ENCODE assay signal across 7 cellular contexts in genomic region chr5:130897537-130898195, GRCh38.
DNase-seq lines count a peak whose midpoint lies in the region; ATAC-seq and TF ChIP-seq lines count a peak whose summit lies in the region.
"Not testable (repeated sequence)": the region's sequence is repeated elsewhere in the genome, so short reads cannot be mapped to it uniquely, and the experiment has no call there.

No MANE protein-coding gene starts in this region.

- H3K36me3 ChIP-seq in GM23338 (ENCODE audit: insufficient read depth) = not testable (repeated sequence)

- H3K27me3 Mint-ChIP-seq in GM23338 (ENCODE audit: insufficient read depth, low read depth, poor library complexity); neural crest cell (ENCODE audit: low read depth): not testable (repeated sequence)

- not testable (repeated sequence) for H3K9me2 ChIP-seq in GM23338 (ENCODE audit: insufficient read depth)

- not testable (repeated sequence) for H3K27me3 ChIP-seq in GM23338 (ENCODE audit: insufficient read depth)

- H3F3A ChIP-seq in GM23338 (replicated peaks; ENCODE audit: low read depth) = not testable (repeated sequence)

- not testable (repeated sequence) for TF ChIP-seq CTCF in GM23338 (conservative IDR thresholded peaks at IDR 0.05; ENCODE audit: low read depth in 2 of 2); neural crest cell (conservative IDR thresholded peaks at IDR 0.05)

- DNase-seq in GM23338 (ENCODE audit: low spot score) (peak; percentile 53), NCI-H1105 treated with DMSO at 0.1 percent for 48 hours (lab: John Stamatoyannopoulos, UW) (peak; percentile 58), NCI-H2171 (lab: John Stamatoyannopoulos, UW) (peak; percentile 31), NCI-H82 (lab: John Stamatoyannopoulos, UW) (peak; percentile 73)
- not testable (repeated sequence) for DNase-seq in neural crest cell (ENCODE audit: low read depth, low spot score)

- H3K36me3 Mint-ChIP-seq in GM23338 (ENCODE audit: low read depth) (peaks cover 15% of the 10 kb centered on the region), neural crest cell (ENCODE audit: low read depth) (peaks cover 15% of the 10 kb centered on the region)

- H3K9me3 Mint-ChIP-seq in GM23338 = peaks cover 26% of the 10 kb centered on the region
- peaks cover 16% of the 10 kb centered on the region for H3K9me3 Mint-ChIP-seq in neural crest cell

- H3K4me1 ChIP-seq in GM23338 (ENCODE audit: insufficient read depth) = not testable (repeated sequence)

- H3K4me3 Mint-ChIP-seq in GM23338 = peak overlapping the region; percentile 8; the same call in 1 of the 3 replicates
- peak overlapping the region; percentile 69 for H3K4me3 Mint-ChIP-seq in neural crest cell

- 0 out of 2 replicates have a peak overlapping the region, but pooled peaks have one; percentile 52 for H2AFZ ChIP-seq in GM23338

- not testable (repeated sequence) for ATAC-seq in GM23338
- ATAC-seq in SK-N-SH treated with all-trans-retinoic acid at 6 μM for 48 hours (peak; percentile 82), esophagus mucosa (peak; percentile 98)

- H3K4me3 ChIP-seq in GM23338 = peak overlapping the region; percentile 51

- H4K20me1 ChIP-seq in GM23338 (replicated peaks; ENCODE audit: insufficient read depth) = not testable (repeated sequence)

- not testable (repeated sequence) for H3K4me1 Mint-ChIP-seq in GM23338, neural crest cell

- H3K79me2 ChIP-seq in GM23338 (replicated peaks; ENCODE audit: insufficient read depth) = not testable (repeated sequence)

- H3K4me2 ChIP-seq in GM23338 = peak overlapping the region; percentile 42; the same call in 1 of the 2 replicates

- not testable (repeated sequence) for H3K27ac ChIP-seq in GM23338 (ENCODE audit: low read depth)

- not testable (repeated sequence) for H3K27ac Mint-ChIP-seq in GM23338
- H3K27ac Mint-ChIP-seq in neural crest cell (ENCODE audit: unreplicated experiment) = peak overlapping the region; percentile 76
